19 cellular contexts compared by ENCODE assay signal in genomic region chr11:1670928-1671371, GRCh38. TPM values are rescaled to one million over a fixed set of nuclear protein-coding genes. Genes with fewer than 3 reads are reported as not detected.
DNase-seq lines count a peak whose midpoint lies in the region; ATAC-seq and TF ChIP-seq lines count a peak whose summit lies in the region.
"Had no signal": no experiment of that assay in that cellular context is flagged by ENCODE, and none has a peak within 500 bp of the region (broad histone marks: within the 10 kb centered on the region; RNA-seq: fewer than 3 reads in every experiment).

No MANE protein-coding gene starts in this region.

- intact Hi-C loops in activated CD8-positive, alpha-beta T cell treated with anti-CD3 and anti-CD28 coated beads for 36 hours (cut with micrococcal nuclease), result no loop called here
- intact Hi-C loops in right lobe of liver (cut with DNase I), result no loop called here
- intact Hi-C loops in colonic mucosa (cut with DNase I), result no loop called here
- intact Hi-C loops in vagina (cut with DNase I), result no loop called here

- no peaks in the 10 kb centered on the region for H3K4me1 ChIP-seq in Karpas-422 (ENCODE audit: low read length)
- H3K4me1 ChIP-seq in right lobe of liver, result peaks cover 0 to 68% (median 9%) of the 10 kb centered on the region in 4 donors
- H3K4me1 ChIP-seq in colonic mucosa, result no peaks in the 10 kb centered on the region
- no peaks in the 10 kb centered on the region for H3K4me1 ChIP-seq in vagina

- no peaks in the 10 kb centered on the region for H3K27me3 ChIP-seq in Karpas-422 (ENCODE audit: low read length)
- H3K27me3 ChIP-seq in right lobe of liver, result no peaks in the 10 kb centered on the region
- peaks cover 3% of the 10 kb centered on the region for H3K27me3 ChIP-seq in colonic mucosa
- no peaks in the 10 kb centered on the region for H3K27me3 ChIP-seq in vagina

- no peak for DNase-seq in activated CD8-positive, alpha-beta T cell treated with anti-CD3 and anti-CD28 coated beads, Interleukin-2, amount 10 ng/mL, durations not matched to agents 7 days and 5 days
- no peak for DNase-seq in activated CD8-positive, alpha-beta T cell treated with anti-CD3 and anti-CD28 coated beads for 36 hours
- peak; percentile 16 for DNase-seq in Karpas-422
- peak in 1 of 3 donors; percentile 53 for DNase-seq in right lobe of liver
- DNase-seq in stimulated activated effector memory CD8-positive, alpha-beta T cell treated with anti-CD3 and anti-CD28 coated beads, Interleukin-12 subunit alpha, Interleukin-12 subunit beta, amount 100 ng/mL, for 72 hours (ENCODE audit: low spot score in 2 of 2), result no peak
- DNase-seq in colonic mucosa, result no peak
- DNase-seq in vagina (ENCODE audit: extremely low spot score in 2 of 2), result no peak
- DNase-seq in DMS153 (lab: John Stamatoyannopoulos, UW), result no peak
- DNase-seq: GDM1, NCI-H1105 treated with DMSO at 0.1 percent for 48 hours, NCI-H1694 treated with DMSO at 0.1 percent for 48 hours, NCI-H2107, NCI-H2227 treated with DMSO at 0.1 percent for 48 hours, NCI-H524, SHP77 had no signal

- TF ChIP-seq POLR2A in right lobe of liver (IDR thresholded peaks at IDR 0.05) (no peak), vagina (IDR thresholded peaks at IDR 0.05) (no peak)

- H3K36me3 Mint-ChIP-seq in activated CD8-positive, alpha-beta T cell treated with anti-CD3 and anti-CD28 coated beads, Interleukin-2, amount 10 ng/mL, durations not matched to agents 7 days and 5 days (ENCODE audit: low read depth), result no peaks in the 10 kb centered on the region
- H3K36me3 Mint-ChIP-seq in activated CD8-positive, alpha-beta T cell treated with anti-CD3 and anti-CD28 coated beads for 36 hours (ENCODE audit: low read depth), result no peaks in the 10 kb centered on the region
- peaks cover 19% of the 10 kb centered on the region for H3K36me3 Mint-ChIP-seq in stimulated activated effector memory CD8-positive, alpha-beta T cell treated with anti-CD3 and anti-CD28 coated beads, Interleukin-12 subunit alpha, Interleukin-12 subunit beta, amount 100 ng/mL, for 72 hours
- H3K36me3 Mint-ChIP-seq: IgD-negative memory B cell had no signal

- H3K27ac Mint-ChIP-seq in activated CD8-positive, alpha-beta T cell treated with anti-CD3 and anti-CD28 coated beads, Interleukin-2, amount 10 ng/mL, durations not matched to agents 7 days and 5 days, result peak overlapping the region; percentile 35
- H3K27ac Mint-ChIP-seq in activated CD8-positive, alpha-beta T cell treated with anti-CD3 and anti-CD28 coated beads for 36 hours, result no peak overlapping the region
- H3K27ac Mint-ChIP-seq in stimulated activated effector memory CD8-positive, alpha-beta T cell treated with anti-CD3 and anti-CD28 coated beads, Interleukin-12 subunit alpha, Interleukin-12 subunit beta, amount 100 ng/mL, for 72 hours, result peak overlapping the region; percentile 86

- no peak for TF ChIP-seq CTCF in activated CD8-positive, alpha-beta T cell treated with anti-CD3 and anti-CD28 coated beads for 36 hours (IDR thresholded peaks at IDR 0.05)
- TF ChIP-seq CTCF in right lobe of liver (IDR thresholded peaks at IDR 0.05) (peak in 1 of 4 donors; percentile 11), colonic mucosa (IDR thresholded peaks at IDR 0.05) (no peak), vagina (IDR thresholded peaks at IDR 0.05) (no peak)

- H3K27me3 Mint-ChIP-seq in activated CD8-positive, alpha-beta T cell treated with anti-CD3 and anti-CD28 coated beads, Interleukin-2, amount 10 ng/mL, durations not matched to agents 7 days and 5 days (ENCODE audit: low read depth), result peaks cover 35% of the 10 kb centered on the region
- H3K27me3 Mint-ChIP-seq in activated CD8-positive, alpha-beta T cell treated with anti-CD3 and anti-CD28 coated beads for 36 hours, result peaks cover 32% of the 10 kb centered on the region

- H3K9me3 Mint-ChIP-seq in activated CD8-positive, alpha-beta T cell treated with anti-CD3 and anti-CD28 coated beads, Interleukin-2, amount 10 ng/mL, durations not matched to agents 7 days and 5 days (ENCODE audit: insufficient read depth), result no peaks in the 10 kb centered on the region
- H3K9me3 Mint-ChIP-seq in activated CD8-positive, alpha-beta T cell treated with anti-CD3 and anti-CD28 coated beads for 36 hours, result no peaks in the 10 kb centered on the region
- peaks cover 4% of the 10 kb centered on the region for H3K9me3 Mint-ChIP-seq in stimulated activated effector memory CD8-positive, alpha-beta T cell treated with anti-CD3 and anti-CD28 coated beads, Interleukin-12 subunit alpha, Interleukin-12 subunit beta, amount 100 ng/mL, for 72 hours
- H3K9me3 Mint-ChIP-seq: IgD-negative memory B cell had no signal

- no peaks in the 10 kb centered on the region for H3K4me1 Mint-ChIP-seq in activated CD8-positive, alpha-beta T cell treated with anti-CD3 and anti-CD28 coated beads, Interleukin-2, amount 10 ng/mL, durations not matched to agents 7 days and 5 days (ENCODE audit: low read depth)
- H3K4me1 Mint-ChIP-seq in activated CD8-positive, alpha-beta T cell treated with anti-CD3 and anti-CD28 coated beads for 36 hours (ENCODE audit: low read depth), result no peaks in the 10 kb centered on the region
- H3K4me1 Mint-ChIP-seq in stimulated activated effector memory CD8-positive, alpha-beta T cell treated with anti-CD3 and anti-CD28 coated beads, Interleukin-12 subunit alpha, Interleukin-12 subunit beta, amount 100 ng/mL, for 72 hours, result peaks cover 8% of the 10 kb centered on the region
- H3K4me1 Mint-ChIP-seq: IgD-negative memory B cell had no signal

- no peaks in the 10 kb centered on the region for H3K79me2 ChIP-seq in Karpas-422 (ENCODE audit: low read length)

- WGBS in right lobe of liver (ENCODE audit: insufficient coverage, low coverage, low lambda C conversion rate, missing lambda C conversion rate), result 60% methylated on average over 4 of the region's 10 CpGs

- ATAC-seq in activated CD8-positive, alpha-beta T cell treated with anti-CD3 and anti-CD28 coated beads, Interleukin-2, amount 10 ng/mL, durations not matched to agents 7 days and 5 days, result no peak
- ATAC-seq in activated CD8-positive, alpha-beta T cell treated with anti-CD3 and anti-CD28 coated beads for 36 hours, result no peak
- ATAC-seq in right lobe of liver, result peak in 1 of 4 donors; percentile 9
- no peak for ATAC-seq in stimulated activated effector memory CD8-positive, alpha-beta T cell treated with anti-CD3 and anti-CD28 coated beads, Interleukin-12 subunit alpha, Interleukin-12 subunit beta, amount 100 ng/mL, for 72 hours
- ATAC-seq: Panc1 had no signal

- no peak overlapping the region for H2AFZ ChIP-seq in Karpas-422 (ENCODE audit: low read length)

- H3K4me2 ChIP-seq in Karpas-422 (ENCODE audit: low read depth, low read length, poor library complexity, severe bottlenecking), result no peak overlapping the region
- H3K4me2 ChIP-seq: BLaER1 treated with 17β-estradiol and CSF1 and Interleukin-3, amounts not matched to agents 10 nM and 100 nM had no signal

- CTCF ChIA-PET in activated CD8-positive, alpha-beta T cell treated with anti-CD3 and anti-CD28 coated beads, Interleukin-2, amount 10 ng/mL, durations not matched to agents 7 days and 5 days (lab: Charles Lee), result no interaction called here
- CTCF ChIA-PET in activated CD8-positive, alpha-beta T cell treated with anti-CD3 and anti-CD28 coated beads for 36 hours (lab: Charles Lee), result interaction anchor here (0.8 to 1.2 kb wide), 2 partner anchors 18 to 162 kb away, joined by 3 read pairs; no protein-coding TSS in a partner anchor

- H3K9me2 ChIP-seq in Karpas-422 (replicated peaks; ENCODE audit: insufficient read depth, low read length), result no peaks in the 10 kb centered on the region

- no peaks in the 10 kb centered on the region for H4K20me1 ChIP-seq in Karpas-422 (ENCODE audit: insufficient read depth, low read depth, low read length)
- H4K20me1 ChIP-seq: BLaER1 treated with 17β-estradiol and CSF1 and Interleukin-3, amounts not matched to agents 10 nM and 100 nM had no signal

- POLR2A ChIA-PET in activated CD8-positive, alpha-beta T cell treated with anti-CD3 and anti-CD28 coated beads, Interleukin-2, amount 10 ng/mL, durations not matched to agents 7 days and 5 days (lab: Charles Lee), result no interaction called here
- POLR2A ChIA-PET in activated CD8-positive, alpha-beta T cell treated with anti-CD3 and anti-CD28 coated beads for 36 hours (lab: Charles Lee), result no interaction called here

- H3K9ac ChIP-seq in Karpas-422 (ENCODE audit: low read length), result no peak overlapping the region
- no peak overlapping the region for H3K9ac ChIP-seq in colonic mucosa (ENCODE audit: low read depth in 2 of 2, low read length in 2 of 2)
- H3K9ac ChIP-seq: BLaER1 treated with 17β-estradiol and CSF1 and Interleukin-3, amounts not matched to agents 10 nM and 100 nM had no signal

- H3K27ac ChIP-seq in Karpas-422 (ENCODE audit: low read length) (no peak overlapping the region), right lobe of liver (peak overlapping the region; percentile 78 to 96 (median 83)), colonic mucosa (no peak overlapping the region), vagina (no peak overlapping the region)
- H3K27ac ChIP-seq: BLaER1 treated with 17β-estradiol and CSF1 and Interleukin-3, amounts not matched to agents 10 nM and 100 nM had no signal

- H3K36me3 ChIP-seq in Karpas-422 (ENCODE audit: insufficient read depth, low read length) (no peaks in the 10 kb centered on the region), right lobe of liver (peaks cover 0 to 5% (median 0%) of the 10 kb centered on the region in 4 donors), colonic mucosa (no peaks in the 10 kb centered on the region), vagina (no peaks in the 10 kb centered on the region)
- H3K36me3 ChIP-seq: BLaER1 treated with 17β-estradiol and CSF1 and Interleukin-3, amounts not matched to agents 10 nM and 100 nM had no signal

- no peak overlapping the region for H3K4me3 ChIP-seq in Karpas-422 (ENCODE audit: low read length)
- no peak overlapping the region for H3K4me3 ChIP-seq in right lobe of liver
- H3K4me3 ChIP-seq in colonic mucosa, result no peak overlapping the region
- H3K4me3 ChIP-seq in vagina, result no peak overlapping the region
- H3K4me3 ChIP-seq: BLaER1 treated with 17β-estradiol and CSF1 and Interleukin-3, amounts not matched to agents 10 nM and 100 nM had no signal

- peak overlapping the region; percentile 3 for H3K4me3 Mint-ChIP-seq in activated CD8-positive, alpha-beta T cell treated with anti-CD3 and anti-CD28 coated beads, Interleukin-2, amount 10 ng/mL, durations not matched to agents 7 days and 5 days
- H3K4me3 Mint-ChIP-seq in activated CD8-positive, alpha-beta T cell treated with anti-CD3 and anti-CD28 coated beads for 36 hours, result no peak overlapping the region
- H3K4me3 Mint-ChIP-seq in stimulated activated effector memory CD8-positive, alpha-beta T cell treated with anti-CD3 and anti-CD28 coated beads, Interleukin-12 subunit alpha, Interleukin-12 subunit beta, amount 100 ng/mL, for 72 hours, result no peak overlapping the region
- H3K4me3 Mint-ChIP-seq: IgD-negative memory B cell had no signal

- H3K9me3 ChIP-seq in Karpas-422 (ENCODE audit: low read length), result no peaks in the 10 kb centered on the region
- no peaks in the 10 kb centered on the region for H3K9me3 ChIP-seq in right lobe of liver
- no peaks in the 10 kb centered on the region for H3K9me3 ChIP-seq in colonic mucosa
- no peaks in the 10 kb centered on the region for H3K9me3 ChIP-seq in vagina
- H3K9me3 ChIP-seq: BLaER1 treated with 17β-estradiol and CSF1 and Interleukin-3, amounts not matched to agents 10 nM and 100 nM had no signal

RNA-seq across cellular contexts. Expression of gene KRTAP5-6, which starts 26.0 kb away (rescaled TPM):
- not detected for total RNA-seq in activated CD8-positive, alpha-beta T cell treated with anti-CD3 and anti-CD28 coated beads, Interleukin-2, amount 10 ng/mL, durations not matched to agents 7 days and 5 days
- not detected for total RNA-seq in activated CD8-positive, alpha-beta T cell treated with anti-CD3 and anti-CD28 coated beads for 36 hours
- total RNA-seq in Karpas-422 (2014; rRNA removed; shearing (Covaris generic); ENCODE audit: low replicate concordance), result not detected in 2 replicates
- total RNA-seq in right lobe of liver (1 to 10 TPM in 3 of 6 experiments, under 1 TPM in 2, not detected in 1; 0.79 to 1.5 (median 1.2) TPM), colonic mucosa (not detected), vagina (not detected)
- total RNA-seq: A172 had no signal

RNA-seq across cellular contexts. Expression of gene KRTAP5-5, which starts 41.4 kb away (rescaled TPM):
- total RNA-seq in activated CD8-positive, alpha-beta T cell treated with anti-CD3 and anti-CD28 coated beads, Interleukin-2, amount 10 ng/mL, durations not matched to agents 7 days and 5 days, result not detected
- total RNA-seq in activated CD8-positive, alpha-beta T cell treated with anti-CD3 and anti-CD28 coated beads for 36 hours, result not detected
- not detected in 2 replicates for total RNA-seq in Karpas-422 (2014; rRNA removed; shearing (Covaris generic); ENCODE audit: low replicate concordance)
- total RNA-seq in right lobe of liver (not detected), colonic mucosa (not detected), vagina (not detected)
- total RNA-seq: A172 had no signal

RNA-seq across cellular contexts. Expression of gene KRTAP5-4, which starts 49.0 kb away (rescaled TPM):
- total RNA-seq in activated CD8-positive, alpha-beta T cell treated with anti-CD3 and anti-CD28 coated beads, Interleukin-2, amount 10 ng/mL, durations not matched to agents 7 days and 5 days, result not detected
- total RNA-seq in activated CD8-positive, alpha-beta T cell treated with anti-CD3 and anti-CD28 coated beads for 36 hours, result not detected
- not detected in 2 replicates for total RNA-seq in Karpas-422 (2014; rRNA removed; shearing (Covaris generic); ENCODE audit: low replicate concordance)
- total RNA-seq in right lobe of liver (not detected), colonic mucosa (not detected), vagina (not detected)
- total RNA-seq: A172 had no signal

Comparison
In these comparisons a context has a peak if more than half of its experiments do, and no peak if none do; other contexts are left out.
1. H3K27ac ChIP-seq: peak in right lobe of liver (3 of 3); none in Karpas-422 (single experiment), colonic mucosa (single experiment) and vagina (single experiment).